ENCODE assay signal across 8 cellular contexts in the genomic region with DNA sequence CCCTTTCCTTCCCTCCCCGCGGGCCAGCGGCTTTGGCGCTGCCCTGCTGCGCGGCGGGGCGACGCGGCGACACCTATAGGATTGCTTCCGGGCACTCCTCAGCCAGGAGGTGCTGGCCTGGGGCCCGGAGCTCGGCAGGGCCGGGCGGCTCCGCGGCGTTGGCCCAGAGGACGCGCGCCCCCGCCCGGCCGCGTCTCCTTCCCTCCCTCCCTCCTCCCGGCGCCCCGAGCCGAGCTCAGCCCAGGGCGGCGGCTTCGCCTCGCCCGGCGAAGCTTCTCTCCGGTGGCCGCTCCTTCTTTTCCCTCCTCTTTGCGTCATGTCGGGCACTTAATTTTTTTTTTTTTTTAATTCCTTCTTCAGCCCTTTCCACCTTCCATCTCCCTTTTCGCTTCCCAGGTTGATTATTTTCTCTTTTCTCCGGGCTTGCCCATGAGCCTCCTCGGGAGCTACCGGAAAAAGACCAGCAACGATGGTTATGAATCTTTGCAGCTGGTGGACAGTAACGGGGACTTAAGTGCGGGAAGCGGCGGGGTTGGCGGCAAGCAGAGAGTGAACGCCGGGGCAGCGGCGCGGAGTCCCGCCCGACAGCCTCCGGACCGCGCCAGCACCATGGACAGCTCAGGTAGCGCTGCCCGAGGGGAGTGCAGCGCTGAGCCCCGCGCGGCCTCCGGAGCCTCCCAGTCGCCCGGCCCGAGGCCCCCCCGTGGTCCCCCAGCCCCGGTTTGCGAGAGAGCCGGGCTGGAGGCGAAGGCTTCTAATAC. TPM values are rescaled to one million over a fixed set of nuclear protein-coding genes. Genes with fewer than 3 reads are reported as not detected.
DNase-seq lines count a peak whose midpoint lies in the region; ATAC-seq and TF ChIP-seq lines count a peak whose summit lies in the region.

A gene (plus strand): TSS at position 227 of the 761 bp plus-strand sequence. CDS start 203 bp downstream, at position 430.

- H3K9me3 ChIP-seq in tibial artery, result no peaks in the 10 kb centered on the region

- peaks cover 3% of the 10 kb centered on the region for H3K4me1 Mint-ChIP-seq in activated naive CD8-positive, alpha-beta T cell treated with anti-CD3 and anti-CD28 coated beads, Interleukin-2, amount 50 U/mL, for 24 hours

- H3K27me3 Mint-ChIP-seq in activated naive CD8-positive, alpha-beta T cell treated with anti-CD3 and anti-CD28 coated beads, Interleukin-2, amount 50 U/mL, for 24 hours, result peaks cover 43% of the 10 kb centered on the region

- TF ChIP-seq CTCF in GM12865 (IDR thresholded peaks at IDR 0.05; ENCODE audit: insufficient read depth, low read depth, low read length, missing control alignments), result no peak
- no peak for TF ChIP-seq CTCF in omental fat pad (IDR thresholded peaks at IDR 0.05)
- no peak for TF ChIP-seq CTCF in tibial artery (IDR thresholded peaks at IDR 0.05)

- peak; percentile 87 for ATAC-seq in activated naive CD8-positive, alpha-beta T cell treated with anti-CD3 and anti-CD28 coated beads, Interleukin-2, amount 50 U/mL, for 24 hours
- ATAC-seq in Right ventricle myocardium superior (ENCODE audit: poor library complexity) (peak; percentile 100), omental fat pad (ENCODE audit: low FRiP score) (peak; percentile 99), GM21786 (IDR thresholded peaks at IDR 0.05; ENCODE audit: unreplicated experiment) (no peak)

- H3K36me3 Mint-ChIP-seq in activated naive CD8-positive, alpha-beta T cell treated with anti-CD3 and anti-CD28 coated beads, Interleukin-2, amount 50 U/mL, for 24 hours (ENCODE audit: low read depth), result no peaks in the 10 kb centered on the region

- peak within 1 kb of the TSS; percentile 66 for H3K4me3 Mint-ChIP-seq in activated naive CD8-positive, alpha-beta T cell treated with anti-CD3 and anti-CD28 coated beads, Interleukin-2, amount 50 U/mL, for 24 hours

- H3K27ac ChIP-seq in tibial artery, result no peak within 1 kb of the TSS

- DNase-seq in GM12865 (ENCODE audit: low read depth) (peak; percentile 29), Kasumi-1 (lab: John Stamatoyannopoulos, UW) (peak; percentile 43 to 54), SKM-1 treated with dmso at 0.1 percent for 144 hours (lab: John Stamatoyannopoulos, UW; ENCODE audit: unreplicated experiment) (peak; percentile 18), Right ventricle myocardium superior (peak; percentile 75), omental fat pad (ENCODE audit: low spot score) (peak; percentile 35), tibial artery (peak; percentile 47 to 72)
- DNase-seq in activated naive CD8-positive, alpha-beta T cell treated with anti-CD3 and anti-CD28 coated beads, Interleukin-2, amount 50 U/mL, for 24 hours, result peak; percentile 71

- no peak within 1 kb of the TSS for H3K27ac Mint-ChIP-seq in activated naive CD8-positive, alpha-beta T cell treated with anti-CD3 and anti-CD28 coated beads, Interleukin-2, amount 50 U/mL, for 24 hours

- no peaks in the 10 kb centered on the region for H3K27me3 ChIP-seq in tibial artery

- H3K36me3 ChIP-seq in tibial artery, result no peaks in the 10 kb centered on the region

- H3K4me3 ChIP-seq in GM12865 (ENCODE audit: low read depth, low read length) (no peak within 1 kb of the TSS), tibial artery (peak within 1 kb of the TSS; percentile 30 to 55)

- intact Hi-C loops in Right ventricle myocardium superior (cut with DNase I) (no loop called here), tibial artery (cut with DNase I; ENCODE audit: low total_unique reads) (no loop called here)

- H3K9me3 Mint-ChIP-seq in activated naive CD8-positive, alpha-beta T cell treated with anti-CD3 and anti-CD28 coated beads, Interleukin-2, amount 50 U/mL, for 24 hours, result no peaks in the 10 kb centered on the region

- peaks cover 0 to 18% (median 16%) of the 10 kb centered on the region in 4 donors for H3K4me1 ChIP-seq in tibial artery

RNA-seq across cellular contexts. Expression of the gene that starts here (rescaled TPM):
- total RNA-seq in Right ventricle myocardium superior (2.0 TPM), omental fat pad (1 to 10 TPM; 1.9 to 5.1 (median 3.6) TPM)

Comparison
In these comparisons a context has a peak if more than half of its experiments do, and no peak if none do; other contexts are left out.
1. DNase-seq: peak in every context shown above with its lines; median percentile 75 in Right ventricle myocardium superior; 71 in activated naive CD8-positive, alpha-beta T cell treated with anti-CD3 and anti-CD28 coated beads, Interleukin-2, amount 50 U/mL, for 24 hours; 60 in tibial artery; 48 in Kasumi-1; 35 in omental fat pad; 29 in GM12865; 18 in SKM-1 treated with dmso at 0.1 percent for 144 hours.